In the genomic region with DNA sequence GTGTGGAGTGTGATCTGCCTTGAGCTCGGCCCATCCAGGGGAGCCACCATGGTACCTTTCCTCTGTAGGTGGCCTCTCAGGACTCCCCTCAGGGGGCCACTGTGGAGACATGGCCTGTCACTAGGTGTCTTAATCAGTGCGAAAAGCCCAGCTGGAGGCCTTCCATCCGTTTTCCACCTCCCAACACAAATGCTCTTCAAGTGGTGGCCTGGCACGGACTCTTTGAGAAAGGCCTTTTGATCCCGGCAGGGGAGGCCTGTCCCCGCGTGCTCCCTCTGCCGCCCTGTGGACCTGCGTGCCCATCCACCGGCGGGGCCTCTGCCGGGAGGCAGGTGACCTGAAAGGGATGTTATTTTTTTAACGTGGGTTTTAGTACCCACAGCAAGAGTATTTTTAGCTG, we compare ENCODE assay signal across 12 cellular contexts.
"Had no signal": no experiment of that assay in that cellular context is flagged by ENCODE, and none has a peak within 500 bp of the region (broad histone marks: within the 10 kb centered on the region; RNA-seq: fewer than 3 reads in every experiment).

No MANE protein-coding gene starts in this region.

- H3K4me3 Mint-ChIP-seq: activated CD8-positive, alpha-beta T cell treated with anti-CD3 and anti-CD28 coated beads, Interleukin-2, amount 10 ng/mL, durations not matched to agents 7 days and 5 days; activated naive CD4-positive, alpha-beta T cell treated with anti-CD3 and anti-CD28 coated beads for 36 hours; T-cell; type B pancreatic cell had no signal

- H3K9me3 Mint-ChIP-seq: activated naive CD4-positive, alpha-beta T cell treated with anti-CD3 and anti-CD28 coated beads for 36 hours; T-cell had no signal

- DNase-seq: activated CD4-positive, alpha-beta T cell treated with anti-CD3 and anti-CD28 coated beads for 4 hours; activated CD8-positive, alpha-beta memory T cell treated with anti-CD3 and anti-CD28 coated beads, Interleukin-2, amount 50 U/mL, for 48 hours; activated CD8-positive, alpha-beta T cell treated with anti-CD3 and anti-CD28 coated beads, Interleukin-2, amount 10 ng/mL, durations not matched to agents 7 days and 5 days; activated naive CD4-positive, alpha-beta T cell treated with anti-CD3 and anti-CD28 coated beads for 36 hours; adrenal gland; body of pancreas; cerebellar nuclear complex; dermis blood vessel endothelial cell; right lobe of liver; stimulated activated naive B cell treated with anti-CD40 and anti-IgM and Interleukin-4, amounts not matched to agents 10 μg/mL and 1 μg/mL and 100 μg/mL, for 72 hours; T-cell had no signal

- ATAC-seq: activated CD8-positive, alpha-beta T cell treated with anti-CD3 and anti-CD28 coated beads, Interleukin-2, amount 10 ng/mL, durations not matched to agents 7 days and 5 days; body of pancreas; right lobe of liver; T-cell had no signal

- H3K27ac Mint-ChIP-seq: activated CD8-positive, alpha-beta T cell treated with anti-CD3 and anti-CD28 coated beads, Interleukin-2, amount 10 ng/mL, durations not matched to agents 7 days and 5 days; T-cell had no signal
